Comparison of ENCODE assay signal across 8 cellular contexts in genomic region chr1:35564037-35564883, GRCh38. TPM values are rescaled to one million over a fixed set of nuclear protein-coding genes. Genes with fewer than 3 reads are reported as not detected.
A peak's percentile ranks its signal among the peaks of the same experiment; 100 is the strongest.
DNase-seq lines count a peak whose midpoint lies in the region; ATAC-seq and TF ChIP-seq lines count a peak whose summit lies in the region.

No MANE protein-coding gene starts in this region.

- TF ChIP-seq CTCF in Caco-2 (IDR thresholded peaks at IDR 0.05; ENCODE audit: insufficient read depth in 1 of 2, low read depth in 1 of 2, low read length in 1 of 2, severe bottlenecking in 1 of 2, unreplicated experiment in 1 of 2) = peak; percentile 55 to 66

- no peak overlapping the region for H3K4me3 ChIP-seq in Caco-2 (ENCODE audit: low read depth, low read length)

- H3K36me3 ChIP-seq in Caco-2 (ENCODE audit: control insufficient read depth, insufficient read depth, low read length) = no peaks in the 10 kb centered on the region

- H3K27me3 ChIP-seq in Caco-2 (replicated peaks; ENCODE audit: control insufficient read depth, insufficient read depth, low read length) = no peaks in the 10 kb centered on the region

- ATAC-seq in HG02981 (IDR thresholded peaks at IDR 0.05; ENCODE audit: unreplicated experiment) = peak; percentile 48
- ATAC-seq in memory B cell (ENCODE audit: low read depth) = peak; percentile 71
- ATAC-seq in GM19035 (IDR thresholded peaks at IDR 0.05; ENCODE audit: unreplicated experiment) = no peak

- H3K9me3 ChIP-seq in Caco-2 = no peaks in the 10 kb centered on the region

- H3K27me3 Mint-ChIP-seq in Caco-2 (ENCODE audit: insufficient read depth, unreplicated experiment) (no peaks in the 10 kb centered on the region), memory B cell (no peaks in the 10 kb centered on the region)

- H3K36me3 Mint-ChIP-seq in Caco-2 (ENCODE audit: insufficient read depth, unreplicated experiment) (peaks cover 26% of the 10 kb centered on the region), memory B cell (peaks cover 3% of the 10 kb centered on the region)

- H3K27ac Mint-ChIP-seq in Caco-2 (ENCODE audit: unreplicated experiment) (no peak overlapping the region), memory B cell (peak overlapping the region; percentile 24)

- DNase-seq in Caco-2 (peak; percentile 71 to 74), NCI-H748 treated with DMSO at 0.1 percent for 48 hours (lab: John Stamatoyannopoulos, UW) (peak; percentile 42), ecto neural progenitor cell (ENCODE audit: low spot score) (peak; percentile 83), memory B cell (ENCODE audit: low spot score in 2 of 2) (peak; percentile 68 to 79)
- peak; percentile 87 to 90 for DNase-seq in activated CD4-positive, alpha-beta T cell treated with anti-CD3 and anti-CD28 coated beads, Interleukin-2, amount 50 U/mL, for 48 hours
- peak; percentile 57 to 65 for DNase-seq in stimulated activated CD8-positive, alpha-beta memory T cell treated with anti-CD3 and anti-CD28 coated beads, Interleukin-2, amount 100 ng/mL, for 1 hour (ENCODE audit: low read depth in 2 of 2)

- H3K9me3 Mint-ChIP-seq in Caco-2 (ENCODE audit: unreplicated experiment) (no peaks in the 10 kb centered on the region), memory B cell (no peaks in the 10 kb centered on the region)

- no peak overlapping the region for H3K4me3 Mint-ChIP-seq in Caco-2 (ENCODE audit: unreplicated experiment)
- H3K4me3 Mint-ChIP-seq in memory B cell = no peak overlapping the region

- BruUV-seq in Caco-2 (replicated peaks; lab: Mats Ljungman, UMichigan) = no TSS peak

- H3K4me1 ChIP-seq in Caco-2 = 0 out of 2 replicates have a peak, but pooled peaks cover 4% of the 10 kb centered on the region

- H3K4me1 Mint-ChIP-seq in Caco-2 (ENCODE audit: low read depth, unreplicated experiment) (no peaks in the 10 kb centered on the region), memory B cell (peaks cover 25% of the 10 kb centered on the region)

- POLR2A ChIA-PET in Caco-2 (lab: Charles Lee) = no interaction called here

- intact Hi-C loops in Caco-2 (cut with micrococcal nuclease; ENCODE audit: unreplicated experiment) = loop anchor here (1.0 kb wide), 1 partner anchor 113 kb away; no protein-coding TSS in a partner anchor

- CTCF ChIA-PET in Caco-2 (lab: Charles Lee) = interaction anchor here (0.5 to 2.0 kb wide), 11 partner anchors 8 to 368 kb away, joined by 3 to 24 read pairs (median 4); partner anchors contain the start of gene TFAP2E

RNA-seq across cellular contexts. Expression of gene NCDN, which starts 6.7 kb away (rescaled TPM):
- 12.8 and 14.1 TPM in 2 replicates for total RNA-seq in Caco-2 (2022)

RNA-seq across cellular contexts. Expression of gene KIAA0319L, which starts 7.1 kb away (rescaled TPM):
- 39.9 and 40.2 TPM in 2 replicates for total RNA-seq in Caco-2 (2022)

RNA-seq across cellular contexts. Expression of gene TFAP2E, which starts 8.9 kb away (rescaled TPM):
- total RNA-seq in Caco-2 (2022) = 3.4 and 3.5 TPM in 2 replicates
